ENCODE assay signal across 8 cellular contexts in genomic region chr15:58988011-58988785, GRCh38. TPM values are rescaled to one million over a fixed set of nuclear protein-coding genes. Genes with fewer than 3 reads are reported as not detected.
DNase-seq lines count a peak whose midpoint lies in the region; ATAC-seq and TF ChIP-seq lines count a peak whose summit lies in the region.

No MANE protein-coding gene starts in this region.

- H3K27ac ChIP-seq in coronary artery = peak overlapping the region; percentile 89 to 92

- ATAC-seq in HG02840 (IDR thresholded peaks at IDR 0.05; ENCODE audit: low FRiP score, unreplicated experiment) (peak; percentile 41), left lobe of liver (peak; percentile 90)

- TF ChIP-seq CTCF in coronary artery (IDR thresholded peaks at IDR 0.05) = no peak

- DNase-seq in NCI-H2107 treated with DMSO at 0.1 percent for 48 hours (lab: John Stamatoyannopoulos, UW; ENCODE audit: unreplicated experiment) (peak; percentile 20), NCI-H2107 (lab: John Stamatoyannopoulos, UW) (no peak), NCI-H146 treated with DMSO at 0.1 percent for 48 hours (lab: John Stamatoyannopoulos, UW; ENCODE audit: unreplicated experiment) (peak; percentile 40), coronary artery (ENCODE audit: low spot score) (peak; percentile 69), left lobe of liver (ENCODE audit: low spot score) (peak; percentile 85)
- peak; percentile 45 to 47 for DNase-seq in activated CD4-positive, alpha-beta T cell treated with anti-CD3 and anti-CD28 coated beads for 24 hours (ENCODE audit: low read depth in 2 of 2)
- peak; percentile 47 to 51 for DNase-seq in stimulated activated CD4-positive, alpha-beta T cell treated with anti-CD3 and anti-CD28 coated beads, Interleukin-2, amount 100 ng/mL, for 48 hours

- peak overlapping the region; percentile 96 for H3K4me3 ChIP-seq in coronary artery

RNA-seq across cellular contexts. Expression of gene RNF111, which starts 0.7 kb away (rescaled TPM):
- 15.5 TPM for total RNA-seq in left lobe of liver

RNA-seq across cellular contexts. Expression of gene SLTM, which starts 54.7 kb away (rescaled TPM):
- total RNA-seq in left lobe of liver = 38.7 TPM
